Comparison of ENCODE assay signal across 16 cellular contexts in genomic region chr13:49789961-49790360, GRCh38. TPM values are rescaled to one million over a fixed set of nuclear protein-coding genes. Genes with fewer than 3 reads are reported as not detected.
DNase-seq lines count a peak whose midpoint lies in the region; ATAC-seq, FAIRE-seq and TF ChIP-seq lines count a peak whose summit lies in the region.
"Had no signal": no experiment of that assay in that cellular context is flagged by ENCODE, and none has a peak within 500 bp of the region (broad histone marks: within the 10 kb centered on the region; RNA-seq: fewer than 3 reads in every experiment).

No MANE protein-coding gene starts in this region.

- no peaks in the 10 kb centered on the region for H3K9me2 ChIP-seq in GM23338 (ENCODE audit: insufficient read depth)

- H3K36me3 Mint-ChIP-seq in GM23338 (ENCODE audit: low read depth): peaks cover 11% of the 10 kb centered on the region
- peaks cover 0 to 4% (median 0%) of the 10 kb centered on the region in 3 donors for H3K36me3 Mint-ChIP-seq in naive thymus-derived CD8-positive, alpha-beta T cell

- H3K4me1 ChIP-seq in ACC112 (ENCODE audit: control insufficient read depth, insufficient read depth, low read length, unreplicated experiment) (peaks cover 27% of the 10 kb centered on the region), GM23338 (ENCODE audit: insufficient read depth) (peaks cover 46% of the 10 kb centered on the region), right atrium auricular region (peaks cover 0 to 43% of the 10 kb centered on the region in 2 donors)

- H3K4me3 Mint-ChIP-seq in GM23338: peak overlapping the region; percentile 7; the same call in 2 of the 3 replicates
- peak overlapping the region in 6 of 10 donors; percentile 2 to 44 (median 14) for H3K4me3 Mint-ChIP-seq in naive thymus-derived CD8-positive, alpha-beta T cell

- H3K79me2 ChIP-seq in ACC112 (ENCODE audit: control insufficient read depth, insufficient read depth, low read length, unreplicated experiment): peaks cover 65% of the 10 kb centered on the region
- peaks cover 67% of the 10 kb centered on the region for H3K79me2 ChIP-seq in GM23338 (replicated peaks; ENCODE audit: insufficient read depth)

- 0 out of 2 replicates have a peak, but pooled peaks cover 5% of the 10 kb centered on the region for H3F3A ChIP-seq in GM23338 (replicated peaks; ENCODE audit: low read depth)

- no peak for TF ChIP-seq CTCF in GM23338 (conservative IDR thresholded peaks at IDR 0.05; ENCODE audit: low read depth in 2 of 2)
- no peak for TF ChIP-seq CTCF in VCaP (conservative IDR thresholded peaks at IDR 0.05)
- no peak for TF ChIP-seq CTCF in right atrium auricular region (IDR thresholded peaks at IDR 0.05)

- no peak overlapping the region for H3K27ac Mint-ChIP-seq in GM23338
- H3K27ac Mint-ChIP-seq in naive thymus-derived CD8-positive, alpha-beta T cell: peak overlapping the region in 1 of 10 donors; percentile 6

- no peak for FAIRE-seq in GM19239 (lab: Jason Lieb, UNC)
- FAIRE-seq: GM12891 had no signal

- peaks cover 38% of the 10 kb centered on the region for H4K20me1 ChIP-seq in GM23338 (replicated peaks; ENCODE audit: insufficient read depth)

- H3K4me3 ChIP-seq in ACC112 (ENCODE audit: low read depth, low read length) (peak overlapping the region; percentile 84; the same call in 1 of the 2 replicates), GM23338 (peak overlapping the region; percentile 79; the same call in 1 of the 2 replicates), right atrium auricular region (no peak overlapping the region)
- H3K4me3 ChIP-seq: ovary had no signal

- DNase-seq in GM23338 (ENCODE audit: low spot score): no peak
- no peak for DNase-seq in naive thymus-derived CD8-positive, alpha-beta T cell
- no peak for DNase-seq in GM19239 (ENCODE audit: insufficient read length, low spot score)
- no peak for DNase-seq in MV-4-11 (lab: John Stamatoyannopoulos, UW)
- no peak for DNase-seq in right atrium auricular region (ENCODE audit: low spot score)
- DNase-seq: anterior cingulate cortex; GDM1; left cardiac atrium; midbrain; NCI-H446; ovary; stimulated activated CD4-positive, alpha-beta T cell treated with anti-CD3 and anti-CD28 coated beads, Interleukin-4, amount 100 ng/mL, for 1 hour had no signal

- POLR2A ChIA-PET in naive thymus-derived CD8-positive, alpha-beta T cell (lab: Charles Lee): interaction anchor here (0.6 kb wide), 1 partner anchor 1853 kb away, joined by 5 read pairs; no protein-coding TSS in a partner anchor

- H3K9me3 Mint-ChIP-seq in GM23338: no peaks in the 10 kb centered on the region
- H3K9me3 Mint-ChIP-seq in naive thymus-derived CD8-positive, alpha-beta T cell: peaks cover 0 to 2% (median 0%) of the 10 kb centered on the region in 9 donors

- peaks cover 38% of the 10 kb centered on the region for H3K4me1 Mint-ChIP-seq in GM23338
- H3K4me1 Mint-ChIP-seq in naive thymus-derived CD8-positive, alpha-beta T cell: peaks cover 29 to 61% (median 55%) of the 10 kb centered on the region in 4 donors

- peaks cover 10% of the 10 kb centered on the region for H3K27me3 Mint-ChIP-seq in GM23338 (ENCODE audit: insufficient read depth, low read depth, poor library complexity)
- H3K27me3 Mint-ChIP-seq in naive thymus-derived CD8-positive, alpha-beta T cell: no peaks in the 10 kb centered on the region

- peaks cover 4% of the 10 kb centered on the region; the same call in 1 of the 2 replicates for H3K36me3 ChIP-seq in ACC112 (ENCODE audit: insufficient read depth, low read length)
- H3K36me3 ChIP-seq in GM23338 (ENCODE audit: insufficient read depth): no peaks in the 10 kb centered on the region
- no peaks in the 10 kb centered on the region for H3K36me3 ChIP-seq in right atrium auricular region
- H3K36me3 ChIP-seq: ovary had no signal

- no peaks in the 10 kb centered on the region for H3K9me3 ChIP-seq in right atrium auricular region
- H3K9me3 ChIP-seq: ovary had no signal

- H2AFZ ChIP-seq in ACC112 (ENCODE audit: low read length, unreplicated experiment) (no peak overlapping the region), GM23338 (no peak overlapping the region)

- H3K27ac ChIP-seq in ACC112 (ENCODE audit: low read depth, low read length) (no peak overlapping the region), GM23338 (ENCODE audit: low read depth) (no peak overlapping the region), VCaP (peak overlapping the region; percentile 93), right atrium auricular region (no peak overlapping the region)
- H3K27ac ChIP-seq: ovary had no signal

- H3K27me3 ChIP-seq in ACC112 (ENCODE audit: insufficient read depth, low read length): no peaks in the 10 kb centered on the region
- H3K27me3 ChIP-seq in GM23338 (ENCODE audit: insufficient read depth): no peaks in the 10 kb centered on the region
- H3K27me3 ChIP-seq in right atrium auricular region: no peaks in the 10 kb centered on the region
- H3K27me3 ChIP-seq: ovary had no signal

- peak overlapping the region; percentile 89 for H3K4me2 ChIP-seq in GM23338

- ATAC-seq in GM23338 (no peak), HG03097 (IDR thresholded peaks at IDR 0.05; ENCODE audit: low FRiP score, unreplicated experiment) (no peak)
- ATAC-seq in naive thymus-derived CD8-positive, alpha-beta T cell: no peak
- ATAC-seq: left cardiac atrium had no signal

TF ChIP-seq in GM23338, 12 proteins besides CTCF, POLR2A, EP300 and RAD21 (continues in another document):
- TF ChIP-seq EZH2 (IDR thresholded peaks at IDR 0.05; ENCODE audit: low read depth, unreplicated experiment) (no peak), ZNF462 (CRISPR knock-in tag; IDR thresholded peaks at IDR 0.05) (no peak), ZNF331 (CRISPR knock-in tag; IDR thresholded peaks at IDR 0.05; ENCODE audit: low read depth) (no peak), ZNF114 (CRISPR knock-in tag; IDR thresholded peaks at IDR 0.05) (no peak), STAT1 (IDR thresholded peaks at IDR 0.05; ENCODE audit: unreplicated experiment) (no peak), POLR2AphosphoS5 (IDR thresholded peaks at IDR 0.05; ENCODE audit: low read depth) (no peak)

RNA-seq across cellular contexts. Expression of gene KPNA3, which starts 2.5 kb away (rescaled TPM):
- total RNA-seq in GM23338 (2014; rRNA removed; shearing (Covaris generic)): 50.9 and 55.7 TPM in 2 replicates
- polyA plus RNA-seq in GM23338 (2016; fragmentation: Nextera tagmentation; extraction: Ambion mirVana): 26.8 and 30.5 TPM in 2 replicates
- total RNA-seq in naive thymus-derived CD8-positive, alpha-beta T cell: 10 to 100 TPM; 22.7 to 27.3 TPM
- polyA plus RNA-seq in naive thymus-derived CD8-positive, alpha-beta T cell: 10 to 100 TPM; 20.2 to 23.9 (median 20.3) TPM
- total RNA-seq in right atrium auricular region: 10 to 100 TPM; 36.6 to 42.0 TPM

Comparison
In these comparisons a context has a peak if more than half of its experiments do, and no peak if none do; other contexts are left out.
1. H3K4me3 ChIP-seq: peak in ACC112 (single experiment) and GM23338 (single experiment); none in right atrium auricular region (0 of 2).